1 cellular context compared by ENCODE assay signal in genomic region chr18:52869349-52869923, GRCh38.
TF ChIP-seq lines count a peak whose summit lies in the region.

No MANE protein-coding gene starts in this region.

TF ChIP-seq in SK-N-SH, 30 proteins besides CTCF, POLR2A, EP300 and RAD21 (continued from another document):
- TF ChIP-seq, protein P1, sequence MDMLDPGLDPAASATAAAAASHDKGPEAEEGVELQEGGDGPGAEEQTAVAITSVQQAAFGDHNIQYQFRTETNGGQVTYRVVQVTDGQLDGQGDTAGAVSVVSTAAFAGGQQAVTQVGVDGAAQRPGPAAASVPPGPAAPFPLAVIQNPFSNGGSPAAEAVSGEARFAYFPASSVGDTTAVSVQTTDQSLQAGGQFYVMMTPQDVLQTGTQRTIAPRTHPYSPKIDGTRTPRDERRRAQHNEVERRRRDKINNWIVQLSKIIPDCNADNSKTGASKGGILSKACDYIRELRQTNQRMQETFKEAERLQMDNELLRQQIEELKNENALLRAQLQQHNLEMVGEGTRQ (IDR thresholded peaks at IDR 0.05; ENCODE audit: borderline replicate concordance, low read depth, low read length), result no peak
- TF ChIP-seq MAX (IDR thresholded peaks at IDR 0.05; ENCODE audit: low read depth) (no peak), RCOR1 (IDR thresholded peaks at IDR 0.05; ENCODE audit: low read length) (no peak), FOSL2 (IDR thresholded peaks at IDR 0.05; ENCODE audit: borderline replicate concordance, low read depth) (no peak), GATA2 (CRISPR knock-in tag; IDR thresholded peaks at IDR 0.05) (no peak), SIN3A (IDR thresholded peaks at IDR 0.05; ENCODE audit: borderline replicate concordance, low read depth, low read length) (no peak), MXI1 (IDR thresholded peaks at IDR 0.05; ENCODE audit: low read depth, low read length) (no peak)
